ENCODE assay signal across 14 cellular contexts in genomic region chr9:89622933-89623861, GRCh38. TPM values are rescaled to one million over a fixed set of nuclear protein-coding genes. Genes with fewer than 3 reads are reported as not detected.
A peak's percentile ranks its signal among the peaks of the same experiment; 100 is the strongest.
DNase-seq lines count a peak whose midpoint lies in the region; ATAC-seq and TF ChIP-seq lines count a peak whose summit lies in the region.
"Had no signal": no experiment of that assay in that cellular context is flagged by ENCODE, and none has a peak within 500 bp of the region (broad histone marks: within the 10 kb centered on the region; RNA-seq: fewer than 3 reads in every experiment).

No MANE protein-coding gene starts in this region.

- in situ Hi-C loops in G401 (cut with HindIII; ENCODE audit: low sequenced_read_pairs), result no loop called here

- H3K27ac Mint-ChIP-seq in brain, result peak overlapping the region; percentile 21 to 86 (median 63)
- H3K27ac Mint-ChIP-seq: activated T-helper 1 cell treated with anti-CD3 and anti-CD28 coated beads, Interleukin-12 subunit alpha, Interleukin-12 subunit beta, Interleukin-2, Interleukin-4 antibody, amounts not matched to agents 30 ng/mL and 10 ng/mL and 1 ng/mL, durations not matched to agents 14 hours and 24 hours and 36 hours had no signal

- peaks cover 44% of the 10 kb centered on the region for H3K4me1 Mint-ChIP-seq in brain

- H3K27ac ChIP-seq in right cardiac atrium (ENCODE audit: low read length) (peak overlapping the region; percentile 76), psoas muscle (peak overlapping the region; percentile 75)
- H3K27ac ChIP-seq: SJSA1 had no signal

- H3K9me3 ChIP-seq in right cardiac atrium (ENCODE audit: control insufficient read depth, low read length), result no peaks in the 10 kb centered on the region
- no peaks in the 10 kb centered on the region for H3K9me3 ChIP-seq in psoas muscle
- H3K9me3 ChIP-seq: ovary, SJSA1 had no signal

- H3K27me3 ChIP-seq in right cardiac atrium (ENCODE audit: control insufficient read depth, insufficient read depth) (no peaks in the 10 kb centered on the region), psoas muscle (ENCODE audit: insufficient read depth in 3 of 3, low read length in 2 of 3) (no peaks in the 10 kb centered on the region)
- H3K27me3 ChIP-seq: ovary, SJSA1 had no signal

- H3K36me3 ChIP-seq in psoas muscle (ENCODE audit: insufficient read depth in 1 of 2, low read depth in 1 of 2), result no peaks in the 10 kb centered on the region
- H3K36me3 ChIP-seq: ovary, SJSA1 had no signal

- intact Hi-C loops in right cardiac atrium (cut with DNase I) (loop anchor here in 1 of 4 donors (10.0 kb wide), 1 partner anchor 62 kb away; no protein-coding TSS in a partner anchor), psoas muscle (cut with DNase I) (loop anchor here in 1 of 2 donors (5.0 kb wide), 1 partner anchor 109 kb away; no protein-coding TSS in a partner anchor)

- peaks cover 0 to 2% (median 0%) of the 10 kb centered on the region in 5 experiments for H3K9me3 Mint-ChIP-seq in brain
- H3K9me3 Mint-ChIP-seq: activated T-helper 1 cell treated with anti-CD3 and anti-CD28 coated beads, Interleukin-12 subunit alpha, Interleukin-12 subunit beta, Interleukin-2, Interleukin-4 antibody, amounts not matched to agents 30 ng/mL and 10 ng/mL and 1 ng/mL, durations not matched to agents 14 hours and 24 hours and 36 hours; stimulated activated naive B cell treated with anti-CD40 and anti-IgM and Interleukin-4, amounts not matched to agents 10 μg/mL and 1 μg/mL and 100 μg/mL, for 72 hours had no signal

- no peaks in the 10 kb centered on the region for H3K36me3 Mint-ChIP-seq in brain
- H3K36me3 Mint-ChIP-seq: stimulated activated naive B cell treated with anti-CD40 and anti-IgM and Interleukin-4, amounts not matched to agents 10 μg/mL and 1 μg/mL and 100 μg/mL, for 72 hours had no signal

- 72% methylated on average over 20 of the region's 20 CpGs for WGBS in right cardiac atrium
- 22 to 43% (median 31%) methylated on average over 20 of the region's 20 CpGs for WGBS in psoas muscle, 3 donors

- DNase-seq in G401 (ENCODE audit: low spot score) (peak; percentile 83), right cardiac atrium (peak in 1 of 3 donors; percentile 81), psoas muscle (peak in 1 of 2 donors; percentile 83), NCI-H1105 (lab: John Stamatoyannopoulos, UW) (no peak), NCI-H1436 (lab: John Stamatoyannopoulos, UW) (no peak)
- no peak for DNase-seq in stimulated activated CD4-positive, alpha-beta T cell treated with anti-CD3 and anti-CD28 coated beads, Interleukin-15, amount 100 ng/mL, for 24 hours
- DNase-seq: effector CD8-positive, alpha-beta T cell; stimulated activated naive B cell treated with anti-CD40 and anti-IgM and Interleukin-4, amounts not matched to agents 10 μg/mL and 1 μg/mL and 100 μg/mL, for 72 hours; T-helper 2 cell had no signal

- H3K4me3 Mint-ChIP-seq in brain, result no peak overlapping the region
- H3K4me3 Mint-ChIP-seq: activated T-helper 1 cell treated with anti-CD3 and anti-CD28 coated beads, Interleukin-12 subunit alpha, Interleukin-12 subunit beta, Interleukin-2, Interleukin-4 antibody, amounts not matched to agents 30 ng/mL and 10 ng/mL and 1 ng/mL, durations not matched to agents 14 hours and 24 hours and 36 hours; stimulated activated naive B cell treated with anti-CD40 and anti-IgM and Interleukin-4, amounts not matched to agents 10 μg/mL and 1 μg/mL and 100 μg/mL, for 72 hours had no signal

- TF ChIP-seq CTCF in brain (conservative IDR thresholded peaks at IDR 0.05), result no peak
- no peak for TF ChIP-seq CTCF in psoas muscle (IDR thresholded peaks at IDR 0.05)

- peak; percentile 39 to 75 for ATAC-seq in right cardiac atrium
- peak; percentile 76 to 82 (median 80) for ATAC-seq in psoas muscle
- no peak for ATAC-seq in HG03521 (IDR thresholded peaks at IDR 0.05; ENCODE audit: unreplicated experiment)

- H3K4me1 ChIP-seq in right cardiac atrium (ENCODE audit: control insufficient read depth, insufficient read depth, low read length), result peaks cover 11% of the 10 kb centered on the region
- H3K4me1 ChIP-seq in psoas muscle, result peaks cover 43% of the 10 kb centered on the region
- H3K4me1 ChIP-seq: SJSA1 had no signal

- no peak overlapping the region for H3K4me3 ChIP-seq in right cardiac atrium (ENCODE audit: low read length)
- peak overlapping the region; percentile 39 for H3K4me3 ChIP-seq in psoas muscle
- H3K4me3 ChIP-seq: ovary, SJSA1 had no signal

- H3K27me3 Mint-ChIP-seq in brain, result peaks cover 11% of the 10 kb centered on the region

RNA-seq across cellular contexts. Expression of gene GADD45G, which starts 18.4 kb away (rescaled TPM):
- total RNA-seq in G401 (2014; rRNA removed; shearing (Covaris generic)), result not detected in 2 replicates
- polyA plus RNA-seq in brain (ENCODE audit: insufficient read depth, low read depth, low replicate concordance), result 46.7 TPM
- total RNA-seq in right cardiac atrium, result 100 to 1,000 TPM in 2 of 4 donors, 10 to 100 TPM in 2; 27.6 to 133 (median 69.8) TPM
- polyA plus RNA-seq in right cardiac atrium, result 157 TPM
- total RNA-seq in psoas muscle, result 100 to 1,000 TPM in 1 of 4 donors, 10 to 100 TPM in 2, 1 to 10 TPM in 1; 2.4 to 185 (median 13.8) TPM
- polyA plus RNA-seq in psoas muscle, result 100 to 1,000 TPM in 2 of 3 donors, 10 to 100 TPM in 1; 30.7 to 288 (median 189) TPM
- total RNA-seq: SJSA1 had no signal
